In genomic region chr1:219227731-219228419, GRCh38 we compare ENCODE assay signal across 1 cellular context.
TF ChIP-seq lines count a peak whose summit lies in the region.

No MANE protein-coding gene starts in this region.

TF ChIP-seq in SK-N-SH treated with all-trans-retinoic acid at 6 μM for 48 hours, 23 proteins besides CTCF, POLR2A, EP300 and RAD21 (continued from another document):
- TF ChIP-seq PATZ1 (CRISPR knock-in tag; IDR thresholded peaks at IDR 0.05; ENCODE audit: borderline replicate concordance): no peak
- TF ChIP-seq PPARA (CRISPR knock-in tag; IDR thresholded peaks at IDR 0.05; ENCODE audit: borderline replicate concordance): no peak
- TF ChIP-seq CSDC2 (CRISPR knock-in tag; IDR thresholded peaks at IDR 0.05): no peak
- TF ChIP-seq RARB (CRISPR knock-in tag; IDR thresholded peaks at IDR 0.05): no peak
- no peak for TF ChIP-seq BACH2 (CRISPR knock-in tag; IDR thresholded peaks at IDR 0.05; ENCODE audit: borderline replicate concordance)
- no peak for TF ChIP-seq CSRNP3 (CRISPR knock-in tag; IDR thresholded peaks at IDR 0.05)
- TF ChIP-seq CREB5 (CRISPR knock-in tag; IDR thresholded peaks at IDR 0.05; ENCODE audit: low read depth): no peak
- TF ChIP-seq OSR1 (CRISPR knock-in tag; IDR thresholded peaks at IDR 0.05): no peak
